8 cellular contexts compared by ENCODE assay signal in the genomic region with DNA sequence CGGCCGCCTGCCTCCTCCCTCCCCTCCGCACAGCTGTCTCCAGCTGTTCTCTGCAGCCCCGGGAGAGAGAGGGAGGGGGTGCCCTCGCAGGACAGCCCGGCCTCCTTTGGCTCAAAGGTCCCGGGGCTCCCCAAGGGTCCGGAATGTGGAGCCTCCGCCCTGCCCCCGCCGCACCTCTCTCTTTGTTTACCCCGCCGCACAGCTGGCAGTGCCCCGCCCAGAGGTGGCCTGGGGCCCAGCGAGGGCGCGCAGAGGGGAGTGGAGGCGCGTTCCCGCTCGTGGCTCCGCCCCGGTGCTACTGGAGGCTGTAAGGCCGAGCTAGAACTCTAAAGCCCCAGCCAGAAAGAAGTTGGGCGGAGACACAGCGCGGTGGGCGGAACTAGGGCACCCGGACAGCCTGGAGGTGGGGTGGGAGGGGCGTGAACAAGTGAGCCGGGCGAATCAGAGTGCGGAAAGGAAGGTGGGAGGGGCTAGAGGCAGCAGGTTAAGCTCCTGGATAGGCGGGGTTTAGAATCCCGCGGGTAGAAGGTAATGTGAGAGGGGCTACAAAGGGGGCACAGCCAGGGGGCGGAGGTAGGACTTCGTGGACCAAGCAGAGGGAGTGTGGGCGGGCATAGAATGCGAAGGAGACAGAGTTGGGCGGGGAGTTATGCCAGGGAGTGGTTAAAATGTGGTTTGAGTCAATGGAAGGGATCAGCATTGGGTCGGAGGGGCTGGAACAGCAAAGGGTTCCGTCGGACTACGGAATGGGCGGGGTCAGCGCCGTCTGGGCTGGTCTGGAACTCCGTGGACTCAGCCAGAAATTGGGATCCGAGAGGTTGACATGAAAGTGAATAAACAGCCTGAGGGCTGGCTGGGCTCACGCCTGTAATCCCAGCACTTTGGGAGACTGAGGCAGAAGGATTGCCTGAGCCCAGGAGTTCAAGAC. TPM values are rescaled to one million over a fixed set of nuclear protein-coding genes. Genes with fewer than 3 reads are reported as not detected.
DNase-seq lines count a peak whose midpoint lies in the region; ATAC-seq and TF ChIP-seq lines count a peak whose summit lies in the region.

No MANE protein-coding gene starts in this region.

- peaks cover 41% of the 10 kb centered on the region for H3K27me3 Mint-ChIP-seq in central memory CD8-positive, alpha-beta T cell

- peak; percentile 100 for DNase-seq in A673 (ENCODE audit: low spot score)
- DNase-seq in NCI-H2227 treated with DMSO at 0.1 percent for 48 hours (lab: John Stamatoyannopoulos, UW), result peak; percentile 100
- DNase-seq in activated CD4-positive, CD25-positive, alpha-beta regulatory T cell treated with anti-CD3 and anti-CD28 coated beads, Interleukin-2, amount 50 U/mL, for 16 hours (ENCODE audit: low read depth, low spot score), result peak; percentile 92
- peak; percentile 96 to 97 for DNase-seq in central memory CD8-positive, alpha-beta T cell (ENCODE audit: low spot score in 2 of 2)
- DNase-seq in iris pigment epithelial cell (ENCODE audit: low read depth), result peak; percentile 95
- peak; percentile 92 for DNase-seq in stimulated activated CD4-positive, alpha-beta T cell treated with anti-CD3 and anti-CD28 coated beads, Interleukin-12 subunit alpha, Interleukin-12 subunit beta, amount 100 ng/mL, for 4 hours

- ATAC-seq in GM18870 (IDR thresholded peaks at IDR 0.05; ENCODE audit: unreplicated experiment), result peak; percentile 60
- ATAC-seq in HG03135 (IDR thresholded peaks at IDR 0.05; ENCODE audit: unreplicated experiment), result peak; percentile 65
- ATAC-seq in central memory CD8-positive, alpha-beta T cell (replicated peaks; ENCODE audit: extremely low read depth, poor library complexity, severe bottlenecking), result peak; percentile 63

- H3K4me3 Mint-ChIP-seq in central memory CD8-positive, alpha-beta T cell, result peak overlapping the region; percentile 82

- H3K4me3 ChIP-seq in A673 (ENCODE audit: low read depth, low read length, poor library complexity, severe bottlenecking), result peak overlapping the region; percentile 61

- POLR2A ChIA-PET in A673 (lab: Charles Lee; ENCODE audit: low non-redundant PET), result interaction anchor here (0.8 to 1.0 kb wide), 2 partner anchors 9 to 174 kb away, joined by 3 to 6 read pairs; partner anchors contain the start of gene RAB4B

- H3K27me3 ChIP-seq in A673 (replicated peaks; ENCODE audit: insufficient read depth, low read depth, low read length, poor library complexity), result no peaks in the 10 kb centered on the region

- no peaks in the 10 kb centered on the region for H3K9me3 Mint-ChIP-seq in central memory CD8-positive, alpha-beta T cell

- no TSS peak for BruUV-seq in A673 (replicated peaks; lab: Mats Ljungman, UMichigan)

- H3K4me1 Mint-ChIP-seq in central memory CD8-positive, alpha-beta T cell, result peaks cover 71% of the 10 kb centered on the region

- H3K4me1 ChIP-seq in A673 (ENCODE audit: insufficient read depth, low read length, poor library complexity, severe bottlenecking), result peaks cover 43% of the 10 kb centered on the region

- no peaks in the 10 kb centered on the region for H3K9me3 ChIP-seq in A673 (ENCODE audit: low read depth, low read length, poor library complexity, severe bottlenecking)

- no peaks in the 10 kb centered on the region for H3K36me3 ChIP-seq in A673 (ENCODE audit: insufficient read depth, low read length, poor library complexity, severe bottlenecking)

- peak overlapping the region; percentile 77 for H3K27ac Mint-ChIP-seq in central memory CD8-positive, alpha-beta T cell (ENCODE audit: low read depth)

- CTCF ChIA-PET in A673 (lab: Charles Lee), result interaction anchor here (0.8 to 2.5 kb wide), 6 partner anchors 9 to 183 kb away, joined by 4 to 14 read pairs (median 8); no protein-coding TSS in a partner anchor

- intact Hi-C loops in A673 (cut with micrococcal nuclease; ENCODE audit: unreplicated experiment), result loop anchor here (1.0 to 5.0 kb wide), 2 partner anchors 10 to 162 kb away; partner anchors contain the start of gene SERTAD3

- H3K27ac ChIP-seq in A673 (ENCODE audit: low read depth, low read length, poor library complexity, severe bottlenecking), result peak overlapping the region; percentile 94

- peaks cover 18% of the 10 kb centered on the region for H3K36me3 Mint-ChIP-seq in central memory CD8-positive, alpha-beta T cell (ENCODE audit: insufficient read depth)

- TF ChIP-seq CTCF in A673 (conservative IDR thresholded peaks at IDR 0.05; ENCODE audit: low read depth, low read length), result no peak

RNA-seq across cellular contexts. Expression of gene LTBP4, which starts 2.8 kb away (rescaled TPM):
- total RNA-seq in A673 (2021), result 139 and 178 TPM in 2 replicates

RNA-seq across cellular contexts. Expression of gene SHKBP1, which starts 27.3 kb away (rescaled TPM):
- total RNA-seq in A673 (2021), result 85.5 and 110 TPM in 2 replicates

Comparison
In these comparisons a context has a peak if more than half of its experiments do, and no peak if none do; other contexts are left out.
1. Peak in every context shown above with its lines: DNase-seq, ATAC-seq, H3K4me3 ChIP-seq and H3K27ac ChIP-seq.